8 cellular contexts compared by ENCODE assay signal in the genomic region with DNA sequence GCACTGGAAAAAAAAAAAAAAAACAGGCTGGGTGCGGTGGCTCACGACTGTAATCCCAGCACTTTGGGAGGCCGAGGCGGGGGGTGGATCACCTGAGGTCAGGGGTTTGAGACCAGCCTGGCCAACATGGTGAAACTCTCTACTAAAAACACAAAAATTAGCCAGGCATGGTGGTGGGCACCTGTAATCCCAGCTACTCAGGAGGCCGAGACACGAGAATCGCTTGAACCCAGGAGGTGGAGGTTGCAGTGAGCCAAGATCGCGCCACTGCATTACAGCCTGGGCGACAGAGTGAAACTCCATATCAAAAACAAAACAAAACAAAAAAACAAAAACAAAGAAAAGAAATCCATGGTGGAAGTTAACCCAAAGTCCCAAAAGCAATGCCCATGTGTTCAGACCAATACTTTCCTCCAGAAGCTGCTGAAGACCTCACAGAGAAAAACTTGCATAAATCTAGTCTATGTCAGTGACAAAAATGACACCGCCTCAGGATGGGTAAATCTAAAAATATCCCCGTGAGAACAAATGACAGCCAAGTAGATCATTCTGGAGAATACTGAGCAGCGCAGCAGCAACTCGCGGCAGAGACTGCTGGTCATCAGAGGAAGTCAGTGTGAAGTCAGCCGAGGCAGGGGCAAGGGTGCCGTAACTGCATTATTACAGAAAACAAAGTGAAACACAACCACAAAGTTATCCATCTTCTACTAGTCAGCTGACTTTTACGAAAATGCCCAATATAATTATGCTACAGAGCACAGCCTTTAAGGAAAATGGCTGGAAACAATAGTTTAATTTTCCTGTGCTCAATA. TPM values are rescaled to one million over a fixed set of nuclear protein-coding genes. Genes with fewer than 3 reads are reported as not detected.
DNase-seq lines count a peak whose midpoint lies in the region; ATAC-seq, FAIRE-seq and TF ChIP-seq lines count a peak whose summit lies in the region.

No MANE protein-coding gene starts in this region.

- no peaks in the 10 kb centered on the region for H3K9me3 ChIP-seq in neutrophil

- peaks cover 45 to 53% of the 10 kb centered on the region in 2 experiments for H3K4me1 ChIP-seq in neutrophil (ENCODE audit: control insufficient read depth in 1 of 2, insufficient read depth in 1 of 2, low read depth in 1 of 2, low read length in 1 of 2)

- intact Hi-C loops in dorsolateral prefrontal cortex (cut with DNase I), result no loop called here

- H3K27me3 ChIP-seq in dorsolateral prefrontal cortex, result no peaks in the 10 kb centered on the region
- no peaks in the 10 kb centered on the region for H3K27me3 ChIP-seq in neutrophil

- H3K36me3 ChIP-seq in neutrophil, result no peaks in the 10 kb centered on the region

- peak; percentile 49 for DNase-seq in activated CD4-positive, alpha-beta T cell treated with anti-CD3 and anti-CD28 coated beads for 1 hour
- peak in 2 of 10 donors; percentile 17 to 35 for DNase-seq in dorsolateral prefrontal cortex
- DNase-seq in occipital lobe (lab: John Stamatoyannopoulos, UW), result no peak
- no peak for DNase-seq in urothelium cell line (ENCODE audit: low spot score)
- no peak for DNase-seq in NCI-H1694 (lab: John Stamatoyannopoulos, UW)

- ATAC-seq in GM19025 (IDR thresholded peaks at IDR 0.05; ENCODE audit: low read depth, unreplicated experiment) (peak; percentile 80), HG03108 (IDR thresholded peaks at IDR 0.05; ENCODE audit: unreplicated experiment) (peak; percentile 87)

- peak overlapping the region in 50 of 59 donors; percentile 3 to 77 (median 52) for H3K27ac ChIP-seq in dorsolateral prefrontal cortex
- H3K27ac ChIP-seq in neutrophil, result peak overlapping the region; percentile 86

- FAIRE-seq in urothelium cell line (lab: Jason Lieb, UNC), result no peak

- TF ChIP-seq CTCF in dorsolateral prefrontal cortex (IDR thresholded peaks at IDR 0.05 in 54 of 56, conservative IDR thresholded peaks at IDR 0.05 in 2 of 56; ENCODE audit: low read depth in 1 of 56, partially characterized antibody in 56 of 56) (no peak), neutrophil (IDR thresholded peaks at IDR 0.05) (no peak)

- H3K4me3 ChIP-seq in dorsolateral prefrontal cortex (peak overlapping the region in 39 of 59 donors; percentile 0 to 53 (median 22)), neutrophil (ENCODE audit: low read depth in 1 of 2, low read length in 1 of 2) (peak overlapping the region; percentile 42 to 43)

RNA-seq across cellular contexts. Expression of a gene that starts 41.0 kb away (rescaled TPM):
- total RNA-seq in dorsolateral prefrontal cortex (10 to 100 TPM; 37.1 to 95.3 (median 57.4) TPM), occipital lobe (39.9 TPM)
